ENCODE assay signal across 17 cellular contexts in genomic region chr20:64130876-64131275, GRCh38. TPM values are rescaled to one million over a fixed set of nuclear protein-coding genes. Genes with fewer than 3 reads are reported as not detected.
"Had no signal": no experiment of that assay in that cellular context is flagged by ENCODE, and none has a peak within 500 bp of the region (broad histone marks: within the 10 kb centered on the region; RNA-seq: fewer than 3 reads in every experiment).

No MANE protein-coding gene starts in this region.

- DNase-seq: activated CD4-positive, alpha-beta memory T cell treated with anti-CD3 and anti-CD28 coated beads, Interleukin-2, amount 10 ng/mL, durations not matched to agents 7 days and 5 days; activated T-cell treated with anti-CD3 and anti-CD28 coated beads, Interleukin-2, amount 50 U/mL, for 24 hours; effector memory CD8-positive, alpha-beta T cell; esophagus squamous epithelium; occipital lobe; retina; stimulated activated CD4-positive, alpha-beta T cell treated with anti-CD3 and anti-CD28 coated beads, Interleukin-2, amount 100 ng/mL, for 24 hours; transverse colon had no signal

- H3K9me3 ChIP-seq: esophagus squamous epithelium, transverse colon had no signal

- H3K36me3 ChIP-seq: esophagus squamous epithelium, transverse colon had no signal

- H3K27ac ChIP-seq: esophagus squamous epithelium, hepatocyte, transverse colon had no signal

- H3K4me1 ChIP-seq: esophagus squamous epithelium, transverse colon had no signal

- ATAC-seq: effector memory CD8-positive, alpha-beta T cell had no signal

- H3K4me3 ChIP-seq: esophagus squamous epithelium, hepatocyte, lung, transverse colon had no signal

RNA-seq across cellular contexts. Expression of gene NPBWR2, which starts 23.5 kb away (rescaled TPM):
- total RNA-seq: activated CD4-positive, alpha-beta memory T cell treated with anti-CD3 and anti-CD28 coated beads, Interleukin-2, amount 10 ng/mL, durations not matched to agents 7 days and 5 days; activated CD4-positive, alpha-beta T cell treated with anti-CD3 and anti-CD28 coated beads for 36 hours; activated T-helper 2 cell treated with anti-CD3 and anti-CD28 coated beads, Interferon-gamma antibody, Interleukin-2, Interleukin-4, amounts not matched to agents 10 μg/mL and 5 μg/mL and 100 μg/mL, durations not matched to agents 14 hours and 24 hours and 36 hours; dermis microvascular lymphatic vessel endothelial cell; esophagus squamous epithelium; hepatocyte; left colon; lung; mesothelial cell of epicardium; natural killer cell treated with Interleukin-12 subunit alpha and Interleukin-12 subunit beta and Interleukin-15 and Interleukin-18, amount 100 ng/mL, for 72 hours; occipital lobe; transverse colon; WTC11 had no signal
- polyA plus RNA-seq: hepatocyte, lung had no signal

RNA-seq across cellular contexts. Expression of gene MYT1, which starts 33.4 kb away (rescaled TPM):
- total RNA-seq: activated CD4-positive, alpha-beta memory T cell treated with anti-CD3 and anti-CD28 coated beads, Interleukin-2, amount 10 ng/mL, durations not matched to agents 7 days and 5 days; activated T-helper 2 cell treated with anti-CD3 and anti-CD28 coated beads, Interferon-gamma antibody, Interleukin-2, Interleukin-4, amounts not matched to agents 10 μg/mL and 5 μg/mL and 100 μg/mL, durations not matched to agents 14 hours and 24 hours and 36 hours; dermis microvascular lymphatic vessel endothelial cell; esophagus squamous epithelium; natural killer cell treated with Interleukin-12 subunit alpha and Interleukin-12 subunit beta and Interleukin-15 and Interleukin-18, amount 100 ng/mL, for 72 hours had no signal

RNA-seq across cellular contexts. Expression of gene LKAAEAR1, which starts 46.7 kb away (rescaled TPM):
- total RNA-seq: esophagus squamous epithelium; hepatocyte; left colon; mesothelial cell of epicardium; natural killer cell treated with Interleukin-12 subunit alpha and Interleukin-12 subunit beta and Interleukin-15 and Interleukin-18, amount 100 ng/mL, for 72 hours; transverse colon had no signal
